In genomic region chr16:4958510-4959111, GRCh38 we compare ENCODE assay signal across 8 cellular contexts. TPM values are rescaled to one million over a fixed set of nuclear protein-coding genes. Genes with fewer than 3 reads are reported as not detected.
A peak's percentile ranks its signal among the peaks of the same experiment; 100 is the strongest.
DNase-seq lines count a peak whose midpoint lies in the region; ATAC-seq and TF ChIP-seq lines count a peak whose summit lies in the region.

No MANE protein-coding gene starts in this region.

- H3K4me3 ChIP-seq in HAP-1 (peak overlapping the region; percentile 19), iPS-11a (ENCODE audit: low read depth, low read length) (peak overlapping the region; percentile 42), thyroid gland (replicated peaks in 1 of 3) (no peak overlapping the region)

- H3K4me3 Mint-ChIP-seq in activated CD8-positive, alpha-beta T cell treated with anti-CD3 and anti-CD28 coated beads, Interleukin-2, amount 10 ng/mL, durations not matched to agents 7 days and 5 days, result peak overlapping the region; percentile 1
- peak overlapping the region; percentile 31 to 89 for H3K4me3 Mint-ChIP-seq in stimulated activated naive B cell treated with anti-CD40 and anti-IgM and Interleukin-4, amounts not matched to agents 10 μg/mL and 1 μg/mL and 100 μg/mL, for 72 hours

- CTCF ChIA-PET in activated CD8-positive, alpha-beta T cell treated with anti-CD3 and anti-CD28 coated beads, Interleukin-2, amount 10 ng/mL, durations not matched to agents 7 days and 5 days (lab: Charles Lee), result no interaction called here

- H3K36me3 ChIP-seq in HAP-1 (replicated peaks) (no peaks in the 10 kb centered on the region), thyroid gland (no peaks in the 10 kb centered on the region)

- peaks cover 10% of the 10 kb centered on the region; the same call in 1 of the 2 replicates for H3K27me3 ChIP-seq in HAP-1 (ENCODE audit: low read depth)
- no peaks in the 10 kb centered on the region for H3K27me3 ChIP-seq in thyroid gland

- no peaks in the 10 kb centered on the region for H3K36me3 Mint-ChIP-seq in activated CD8-positive, alpha-beta T cell treated with anti-CD3 and anti-CD28 coated beads, Interleukin-2, amount 10 ng/mL, durations not matched to agents 7 days and 5 days (ENCODE audit: low read depth)
- H3K36me3 Mint-ChIP-seq in stimulated activated naive B cell treated with anti-CD40 and anti-IgM and Interleukin-4, amounts not matched to agents 10 μg/mL and 1 μg/mL and 100 μg/mL, for 72 hours, result no peaks in the 10 kb centered on the region

- DNase-seq in HAP-1 (ENCODE audit: low spot score in 2 of 2) (no peak), thyroid gland (no peak), KBM-7 (no peak)
- no peak for DNase-seq in activated CD8-positive, alpha-beta T cell treated with anti-CD3 and anti-CD28 coated beads, Interleukin-2, amount 10 ng/mL, durations not matched to agents 7 days and 5 days
- no peak for DNase-seq in stimulated activated naive B cell treated with anti-CD40 and anti-IgM and Interleukin-4, amounts not matched to agents 10 μg/mL and 1 μg/mL and 100 μg/mL, for 72 hours
- no peak for DNase-seq in activated CD8-positive, alpha-beta memory T cell treated with anti-CD3 and anti-CD28 coated beads for 24 hours

- H3K4me1 ChIP-seq in HAP-1, result no peaks in the 10 kb centered on the region
- peaks cover 4 to 5% of the 10 kb centered on the region in 2 donors for H3K4me1 ChIP-seq in thyroid gland

- H3K9me3 Mint-ChIP-seq in activated CD8-positive, alpha-beta T cell treated with anti-CD3 and anti-CD28 coated beads, Interleukin-2, amount 10 ng/mL, durations not matched to agents 7 days and 5 days (ENCODE audit: insufficient read depth), result no peaks in the 10 kb centered on the region
- H3K9me3 Mint-ChIP-seq in stimulated activated naive B cell treated with anti-CD40 and anti-IgM and Interleukin-4, amounts not matched to agents 10 μg/mL and 1 μg/mL and 100 μg/mL, for 72 hours, result peaks cover 0 to 4% of the 10 kb centered on the region in 2 donors

- in situ Hi-C loops in HAP-1 (cut with MboI; ENCODE audit: low sequenced_read_pairs) (loop anchor here (10.0 kb wide), 2 partner anchors 204 to 444 kb away; no protein-coding TSS in a partner anchor), KBM-7 (cut with MboI; ENCODE audit: low pct_unique_long_range_greater_than_20kb, low sequenced_read_pairs) (no loop called here)

- no peak overlapping the region for H3K27ac Mint-ChIP-seq in activated CD8-positive, alpha-beta T cell treated with anti-CD3 and anti-CD28 coated beads, Interleukin-2, amount 10 ng/mL, durations not matched to agents 7 days and 5 days
- H3K27ac Mint-ChIP-seq in stimulated activated naive B cell treated with anti-CD40 and anti-IgM and Interleukin-4, amounts not matched to agents 10 μg/mL and 1 μg/mL and 100 μg/mL, for 72 hours, result no peak overlapping the region

- peaks cover 17% of the 10 kb centered on the region for H3K4me1 Mint-ChIP-seq in activated CD8-positive, alpha-beta T cell treated with anti-CD3 and anti-CD28 coated beads, Interleukin-2, amount 10 ng/mL, durations not matched to agents 7 days and 5 days (ENCODE audit: low read depth)
- peaks cover 22 to 27% of the 10 kb centered on the region in 2 donors for H3K4me1 Mint-ChIP-seq in stimulated activated naive B cell treated with anti-CD40 and anti-IgM and Interleukin-4, amounts not matched to agents 10 μg/mL and 1 μg/mL and 100 μg/mL, for 72 hours

- no peak overlapping the region for H3K27ac ChIP-seq in thyroid gland

- ATAC-seq in activated CD8-positive, alpha-beta T cell treated with anti-CD3 and anti-CD28 coated beads, Interleukin-2, amount 10 ng/mL, durations not matched to agents 7 days and 5 days, result no peak
- no peak for ATAC-seq in stimulated activated naive B cell treated with anti-CD40 and anti-IgM and Interleukin-4, amounts not matched to agents 10 μg/mL and 1 μg/mL and 100 μg/mL, for 72 hours (replicated peaks)
- ATAC-seq in GM18498 (IDR thresholded peaks at IDR 0.05; ENCODE audit: unreplicated experiment), result no peak

- no peak for TF ChIP-seq CTCF in thyroid gland (IDR thresholded peaks at IDR 0.05)

- H3K9me3 ChIP-seq in HAP-1 (no peaks in the 10 kb centered on the region), thyroid gland (no peaks in the 10 kb centered on the region)

- peaks cover 27% of the 10 kb centered on the region for H3K27me3 Mint-ChIP-seq in activated CD8-positive, alpha-beta T cell treated with anti-CD3 and anti-CD28 coated beads, Interleukin-2, amount 10 ng/mL, durations not matched to agents 7 days and 5 days (ENCODE audit: low read depth)
- H3K27me3 Mint-ChIP-seq in stimulated activated naive B cell treated with anti-CD40 and anti-IgM and Interleukin-4, amounts not matched to agents 10 μg/mL and 1 μg/mL and 100 μg/mL, for 72 hours, result peaks cover 58 to 69% of the 10 kb centered on the region in 2 donors

- intact Hi-C loops in thyroid gland (cut with DNase I), result loop anchor here (5.0 to 10.0 kb wide), 2 partner anchors 156 to 224 kb away; partner anchors contain the start of genes ANKS3, DNAAF8 and ROGDI

- 46 to 49% methylated on average over 19 to 21 of the region's 23 CpGs for WGBS in thyroid gland, 2 donors

- POLR2A ChIA-PET in activated CD8-positive, alpha-beta T cell treated with anti-CD3 and anti-CD28 coated beads, Interleukin-2, amount 10 ng/mL, durations not matched to agents 7 days and 5 days (lab: Charles Lee), result interaction anchor here (0.7 kb wide), 1 partner anchor 113 kb away, joined by 3 read pairs; the partner anchor contains the start of gene ALG1

- no peak for TF ChIP-seq POLR2A in thyroid gland (IDR thresholded peaks at IDR 0.05)

RNA-seq across cellular contexts. Expression of gene SEC14L5, which starts 0.5 kb away (rescaled TPM):
- total RNA-seq in activated CD8-positive, alpha-beta T cell treated with anti-CD3 and anti-CD28 coated beads, Interleukin-2, amount 10 ng/mL, durations not matched to agents 7 days and 5 days, result not detected
- under 1 TPM; 0.11 to 0.33 (median 0.21) TPM for total RNA-seq in thyroid gland

RNA-seq across cellular contexts. Expression of gene PPL, which starts 21.7 kb away (rescaled TPM):
- not detected for total RNA-seq in activated CD8-positive, alpha-beta T cell treated with anti-CD3 and anti-CD28 coated beads, Interleukin-2, amount 10 ng/mL, durations not matched to agents 7 days and 5 days
- total RNA-seq in thyroid gland, result 10 to 100 TPM; 55.5 to 84.9 (median 72.0) TPM

Comparison
In these comparisons a context has a peak if more than half of its experiments do, and no peak if none do; other contexts are left out.
1. H3K4me3 ChIP-seq: peak in HAP-1 (single experiment) and iPS-11a (single experiment); none in thyroid gland (0 of 3).
2. RNA of gene PPL, which starts 21.7 kb away (total RNA-seq): 55.5 to 84.9 TPM in thyroid gland; not detected in activated CD8-positive, alpha-beta T cell treated with anti-CD3 and anti-CD28 coated beads, Interleukin-2, amount 10 ng/mL, durations not matched to agents 7 days and 5 days; every median in the first group is over 10 times any median in the second.